8 cellular contexts compared by ENCODE assay signal in the genomic region with DNA sequence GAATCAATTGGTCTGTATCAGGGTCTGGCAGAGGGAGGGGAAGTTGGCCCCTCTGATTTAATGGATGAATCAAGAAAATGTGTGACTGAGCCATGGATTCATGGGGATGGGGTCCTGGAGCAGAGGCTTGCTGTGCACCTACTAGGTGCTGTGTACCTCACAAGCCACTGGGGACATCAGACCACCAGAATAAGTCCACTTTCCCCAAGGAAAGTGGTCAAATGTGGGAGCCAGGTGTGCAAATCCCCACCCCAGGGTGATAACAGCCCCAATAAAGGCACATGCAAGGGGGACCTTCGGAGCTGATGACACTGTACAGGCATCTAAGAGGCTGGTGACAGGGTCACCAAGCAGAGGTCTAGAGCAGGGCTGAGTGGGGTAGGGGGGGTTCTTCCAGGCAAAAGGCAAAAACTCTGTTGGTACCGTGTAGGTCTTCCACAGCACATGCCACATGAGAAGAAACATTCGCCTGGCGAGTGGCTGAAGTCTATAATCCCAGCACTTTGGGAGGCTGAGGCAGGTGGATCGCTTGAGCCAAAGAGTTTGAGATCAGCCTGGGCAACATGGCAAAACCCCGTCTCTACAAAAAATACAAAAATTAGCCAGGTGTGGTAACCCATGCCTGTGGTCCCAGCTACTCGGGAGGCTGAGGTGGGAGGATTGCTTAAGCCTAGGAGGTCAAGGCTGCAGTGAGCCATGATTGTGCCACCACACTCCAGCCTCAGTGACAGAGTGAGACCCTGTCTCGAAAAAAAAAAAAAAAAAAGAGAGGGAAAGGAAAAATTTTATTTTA. TPM values are rescaled to one million over a fixed set of nuclear protein-coding genes. Genes with fewer than 3 reads are reported as not detected.
A peak's percentile ranks its signal among the peaks of the same experiment; 100 is the strongest.
DNase-seq lines count a peak whose midpoint lies in the region; ATAC-seq and TF ChIP-seq lines count a peak whose summit lies in the region.

No MANE protein-coding gene starts in this region.

- H3K4me3 Mint-ChIP-seq in activated naive CD8-positive, alpha-beta T cell treated with anti-CD3 and anti-CD28 coated beads, Interleukin-2, amount 50 U/mL, for 24 hours, result peak overlapping the region; percentile 76

- no peak for TF ChIP-seq POLR2A in vagina (IDR thresholded peaks at IDR 0.05)

- no peaks in the 10 kb centered on the region for H3K36me3 Mint-ChIP-seq in activated naive CD8-positive, alpha-beta T cell treated with anti-CD3 and anti-CD28 coated beads, Interleukin-2, amount 50 U/mL, for 24 hours (ENCODE audit: low read depth)

- no peaks in the 10 kb centered on the region for H3K9me3 Mint-ChIP-seq in activated naive CD8-positive, alpha-beta T cell treated with anti-CD3 and anti-CD28 coated beads, Interleukin-2, amount 50 U/mL, for 24 hours

- no peak for ATAC-seq in Right ventricle myocardium superior (ENCODE audit: poor library complexity)
- ATAC-seq in activated naive CD8-positive, alpha-beta T cell treated with anti-CD3 and anti-CD28 coated beads, Interleukin-2, amount 50 U/mL, for 24 hours, result no peak

- peaks cover 56% of the 10 kb centered on the region for H3K4me1 Mint-ChIP-seq in activated naive CD8-positive, alpha-beta T cell treated with anti-CD3 and anti-CD28 coated beads, Interleukin-2, amount 50 U/mL, for 24 hours

- in situ Hi-C loops in G401 (cut with HindIII; ENCODE audit: low sequenced_read_pairs), result no loop called here

- intact Hi-C loops in left ventricle myocardium inferior (cut with micrococcal nuclease) (no loop called here), Right ventricle myocardium superior (cut with DNase I) (loop anchor here (5.0 kb wide), 1 partner anchor 65 kb away; the partner anchor contains the start of gene MYH9), vagina (cut with DNase I) (no loop called here)

- no peaks in the 10 kb centered on the region for H3K27me3 Mint-ChIP-seq in activated naive CD8-positive, alpha-beta T cell treated with anti-CD3 and anti-CD28 coated beads, Interleukin-2, amount 50 U/mL, for 24 hours

- H3K27me3 ChIP-seq in left ventricle myocardium inferior (ENCODE audit: low read depth), result no peaks in the 10 kb centered on the region
- H3K27me3 ChIP-seq in muscle layer of duodenum (ENCODE audit: low read depth, low read length), result no peaks in the 10 kb centered on the region
- H3K27me3 ChIP-seq in vagina, result no peaks in the 10 kb centered on the region

- no peak for TF ChIP-seq CTCF in left ventricle myocardium inferior (IDR thresholded peaks at IDR 0.05; ENCODE audit: borderline replicate concordance)
- no peak for TF ChIP-seq CTCF in vagina (IDR thresholded peaks at IDR 0.05)

- H3K4me3 ChIP-seq in left ventricle myocardium inferior (no peak overlapping the region), muscle layer of duodenum (ENCODE audit: low read depth in 1 of 2, low read length in 2 of 2) (no peak overlapping the region), vagina (no peak overlapping the region)

- H3K9me3 ChIP-seq in left ventricle myocardium inferior (replicated peaks), result no peaks in the 10 kb centered on the region
- no peaks in the 10 kb centered on the region for H3K9me3 ChIP-seq in muscle layer of duodenum (ENCODE audit: control insufficient read depth in 1 of 2, low read length in 2 of 2)
- H3K9me3 ChIP-seq in vagina, result no peaks in the 10 kb centered on the region

- H3K4me1 ChIP-seq in left ventricle myocardium inferior (peaks cover 83% of the 10 kb centered on the region), muscle layer of duodenum (ENCODE audit: control insufficient read depth in 1 of 2, insufficient read depth in 2 of 2, low read length in 2 of 2) (peaks cover 6 to 12% of the 10 kb centered on the region in 2 donors), vagina (peaks cover 65% of the 10 kb centered on the region)

- DNase-seq in left ventricle myocardium inferior, result no peak
- DNase-seq in Right ventricle myocardium superior, result no peak
- no peak for DNase-seq in activated naive CD8-positive, alpha-beta T cell treated with anti-CD3 and anti-CD28 coated beads, Interleukin-2, amount 50 U/mL, for 24 hours
- DNase-seq in vagina (ENCODE audit: extremely low spot score in 2 of 2), result no peak
- DNase-seq in G401 (ENCODE audit: low spot score), result no peak
- DNase-seq in stimulated activated CD4-positive, alpha-beta T cell treated with anti-CD3 and anti-CD28 coated beads, Interleukin-1b, Interleukin-23, amount 100 ng/mL, for 48 hours, result no peak
- no peak for DNase-seq in GDM1 (lab: John Stamatoyannopoulos, UW)

- H3K27ac Mint-ChIP-seq in activated naive CD8-positive, alpha-beta T cell treated with anti-CD3 and anti-CD28 coated beads, Interleukin-2, amount 50 U/mL, for 24 hours, result peak overlapping the region; percentile 98

- H3K27ac ChIP-seq in left ventricle myocardium inferior (replicated peaks) (peak overlapping the region; percentile 92), muscle layer of duodenum (ENCODE audit: low read length) (peak overlapping the region; percentile 72), vagina (peak overlapping the region; percentile 96)

- H3K36me3 ChIP-seq in left ventricle myocardium inferior (no peaks in the 10 kb centered on the region), muscle layer of duodenum (ENCODE audit: control insufficient read depth in 1 of 2, insufficient read depth in 2 of 2, low read length in 2 of 2) (no peaks in the 10 kb centered on the region), vagina (no peaks in the 10 kb centered on the region)

RNA-seq across cellular contexts. Expression of gene TXN2, which starts 28.8 kb away (rescaled TPM):
- total RNA-seq in left ventricle myocardium inferior (113 TPM), Right ventricle myocardium superior (123 TPM), vagina (46.9 TPM)
- 96.4 and 99.4 TPM in 2 replicates for total RNA-seq in G401 (2014; rRNA removed; shearing (Covaris generic))

RNA-seq across cellular contexts. Expression of gene FOXRED2, which starts 54.2 kb away (rescaled TPM):
- total RNA-seq in left ventricle myocardium inferior (9.8 TPM), Right ventricle myocardium superior (10.3 TPM), vagina (3.7 TPM)
- 19.3 and 24.9 TPM in 2 replicates for total RNA-seq in G401 (2014; rRNA removed; shearing (Covaris generic))
